ENCODE assay signal across 1 cellular context in the genomic region with DNA sequence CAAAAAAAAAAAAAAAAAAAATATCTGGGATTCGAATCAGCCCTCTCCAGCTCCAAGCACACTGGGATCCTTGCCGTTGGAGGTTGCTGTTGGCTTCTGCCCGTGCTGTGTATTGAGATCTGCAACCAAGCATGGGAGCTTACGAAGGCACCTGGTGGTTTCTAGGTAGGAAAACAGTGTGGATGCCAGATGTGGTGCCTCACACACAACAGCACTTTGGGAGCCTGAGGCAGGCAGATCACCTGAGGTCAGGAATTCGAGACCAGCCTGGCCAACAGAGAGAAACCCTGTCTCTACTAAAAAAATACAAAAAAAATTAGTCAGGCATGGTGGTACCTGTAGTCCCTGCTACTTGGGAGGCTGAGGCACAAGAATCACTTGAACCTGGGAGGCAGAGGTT.
TF ChIP-seq lines count a peak whose summit lies in the region.

No MANE protein-coding gene starts in this region.

TF ChIP-seq in WTC11, 78 proteins besides CTCF, POLR2A, EP300 and RAD21 (continued from another document):
- TF ChIP-seq ZNF425 (CRISPR knock-in tag; conservative IDR thresholded peaks at IDR 0.05) (no peak), TCF7 (CRISPR knock-in tag; IDR thresholded peaks at IDR 0.05; ENCODE audit: low read depth) (no peak), ZNF416 (CRISPR knock-in tag; IDR thresholded peaks at IDR 0.05) (no peak), ZNF317 (CRISPR knock-in tag; IDR thresholded peaks at IDR 0.05; ENCODE audit: borderline replicate concordance, low read depth) (no peak), SP1 (CRISPR knock-in tag; conservative IDR thresholded peaks at IDR 0.05) (no peak), MXD4 (CRISPR knock-in tag; IDR thresholded peaks at IDR 0.05; ENCODE audit: borderline replicate concordance) (no peak)
- TF ChIP-seq, protein P1, sequence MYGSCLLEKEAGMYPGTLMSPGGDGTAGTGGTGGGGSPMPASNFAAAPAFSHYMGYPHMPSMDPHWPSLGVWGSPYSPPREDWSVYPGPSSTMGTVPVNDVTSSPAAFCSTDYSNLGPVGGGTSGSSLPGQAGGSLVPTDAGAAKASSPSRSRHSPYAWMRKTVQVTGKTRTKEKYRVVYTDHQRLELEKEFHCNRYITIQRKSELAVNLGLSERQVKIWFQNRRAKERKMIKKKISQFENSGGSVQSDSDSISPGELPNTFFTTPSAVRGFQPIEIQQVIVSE (CRISPR knock-in tag; IDR thresholded peaks at IDR 0.05; ENCODE audit: borderline replicate concordance), result no peak
- TF ChIP-seq, protein P2, sequence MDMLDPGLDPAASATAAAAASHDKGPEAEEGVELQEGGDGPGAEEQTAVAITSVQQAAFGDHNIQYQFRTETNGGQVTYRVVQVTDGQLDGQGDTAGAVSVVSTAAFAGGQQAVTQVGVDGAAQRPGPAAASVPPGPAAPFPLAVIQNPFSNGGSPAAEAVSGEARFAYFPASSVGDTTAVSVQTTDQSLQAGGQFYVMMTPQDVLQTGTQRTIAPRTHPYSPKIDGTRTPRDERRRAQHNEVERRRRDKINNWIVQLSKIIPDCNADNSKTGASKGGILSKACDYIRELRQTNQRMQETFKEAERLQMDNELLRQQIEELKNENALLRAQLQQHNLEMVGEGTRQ (CRISPR knock-in tag; IDR thresholded peaks at IDR 0.05), result no peak
